ENCODE assay signal across 3 cellular contexts in the genomic region with DNA sequence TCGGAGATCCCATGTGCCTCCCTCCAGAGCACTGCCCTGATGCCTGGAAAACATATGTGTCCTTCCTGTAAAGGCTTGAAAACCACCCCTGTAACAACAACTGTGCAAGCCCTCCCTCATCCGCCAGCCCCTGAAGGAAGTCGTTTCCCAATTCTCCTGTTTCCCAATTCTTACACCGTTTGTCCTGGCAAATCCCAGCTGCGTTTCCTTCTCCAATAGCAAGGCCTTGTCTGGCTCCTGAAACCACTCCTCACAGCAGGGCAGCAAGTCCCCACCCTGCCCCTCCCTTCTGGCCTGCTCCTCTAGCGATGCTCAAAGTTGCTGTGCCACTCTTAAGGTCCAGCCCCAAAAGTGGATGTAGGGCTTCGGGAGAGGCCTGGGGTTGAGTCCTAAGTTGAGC.
TF ChIP-seq lines count a peak whose summit lies in the region.

No MANE protein-coding gene starts in this region.

TF ChIP-seq in SK-N-SH, 30 proteins besides CTCF, POLR2A, EP300 and RAD21 (continued from another document):
- no peak for TF ChIP-seq FOSL2 (IDR thresholded peaks at IDR 0.05; ENCODE audit: borderline replicate concordance, low read depth)
- TF ChIP-seq, protein P1, sequence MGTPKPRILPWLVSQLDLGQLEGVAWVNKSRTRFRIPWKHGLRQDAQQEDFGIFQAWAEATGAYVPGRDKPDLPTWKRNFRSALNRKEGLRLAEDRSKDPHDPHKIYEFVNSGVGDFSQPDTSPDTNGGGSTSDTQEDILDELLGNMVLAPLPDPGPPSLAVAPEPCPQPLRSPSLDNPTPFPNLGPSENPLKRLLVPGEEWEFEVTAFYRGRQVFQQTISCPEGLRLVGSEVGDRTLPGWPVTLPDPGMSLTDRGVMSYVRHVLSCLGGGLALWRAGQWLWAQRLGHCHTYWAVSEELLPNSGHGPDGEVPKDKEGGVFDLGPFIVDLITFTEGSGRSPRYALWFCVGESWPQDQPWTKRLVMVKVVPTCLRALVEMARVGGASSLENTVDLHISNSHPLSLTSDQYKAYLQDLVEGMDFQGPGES (IDR thresholded peaks at IDR 0.05; ENCODE audit: low read depth, low read length): no peak
- TF ChIP-seq GATA2 (CRISPR knock-in tag; IDR thresholded peaks at IDR 0.05): no peak
- no peak for TF ChIP-seq SMC3 (IDR thresholded peaks at IDR 0.05; ENCODE audit: low read depth, low read length)
- no peak for TF ChIP-seq TCF12 (IDR thresholded peaks at IDR 0.05)
- TF ChIP-seq POLR2AphosphoS5 (IDR thresholded peaks at IDR 0.05; ENCODE audit: low read depth, low read length): no peak
- TF ChIP-seq MXI1 (IDR thresholded peaks at IDR 0.05; ENCODE audit: low read depth, low read length): no peak
- TF ChIP-seq NRF1 (IDR thresholded peaks at IDR 0.05; ENCODE audit: low read depth, low read length): no peak

TF ChIP-seq in SK-N-SH treated with all-trans-retinoic acid at 6 μM for 48 hours, 23 proteins besides CTCF, POLR2A, EP300 and RAD21 (continued from another document):
- no peak for TF ChIP-seq ZC3H10 (CRISPR knock-in tag; IDR thresholded peaks at IDR 0.05)
- no peak for TF ChIP-seq TCF4 (CRISPR knock-in tag; IDR thresholded peaks at IDR 0.05; ENCODE audit: borderline replicate concordance)
- TF ChIP-seq ARNTL (CRISPR knock-in tag; IDR thresholded peaks at IDR 0.05; ENCODE audit: borderline replicate concordance, low read depth): no peak
- no peak for TF ChIP-seq CSDC2 (CRISPR knock-in tag; IDR thresholded peaks at IDR 0.05)
- no peak for TF ChIP-seq ESRRG (CRISPR knock-in tag; IDR thresholded peaks at IDR 0.05)
- TF ChIP-seq SNAI2 (CRISPR knock-in tag; IDR thresholded peaks at IDR 0.05): no peak
TF ChIP-seq in SK-N-SH treated with all-trans-retinoic acid at 6 μM for 48 hours: peak in this region for 0.

TF ChIP-seq in WTC11, 78 proteins besides CTCF, POLR2A, EP300 and RAD21 (continued from another document):
- TF ChIP-seq JUN (CRISPR knock-in tag; IDR thresholded peaks at IDR 0.05) (no peak), NR2C2 (CRISPR knock-in tag; IDR thresholded peaks at IDR 0.05) (no peak), SMAD4 (CRISPR knock-in tag; IDR thresholded peaks at IDR 0.05) (no peak)
- TF ChIP-seq, protein P2, sequence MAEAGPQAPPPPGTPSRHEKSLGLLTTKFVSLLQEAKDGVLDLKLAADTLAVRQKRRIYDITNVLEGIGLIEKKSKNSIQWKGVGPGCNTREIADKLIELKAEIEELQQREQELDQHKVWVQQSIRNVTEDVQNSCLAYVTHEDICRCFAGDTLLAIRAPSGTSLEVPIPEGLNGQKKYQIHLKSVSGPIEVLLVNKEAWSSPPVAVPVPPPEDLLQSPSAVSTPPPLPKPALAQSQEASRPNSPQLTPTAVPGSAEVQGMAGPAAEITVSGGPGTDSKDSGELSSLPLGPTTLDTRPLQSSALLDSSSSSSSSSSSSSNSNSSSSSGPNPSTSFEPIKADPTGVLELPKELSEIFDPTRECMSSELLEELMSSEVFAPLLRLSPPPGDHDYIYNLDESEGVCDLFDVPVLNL (CRISPR knock-in tag; IDR thresholded peaks at IDR 0.05; ENCODE audit: borderline replicate concordance, low read depth): no peak
